Comparison of ENCODE assay signal across 1 cellular context in the genomic region with DNA sequence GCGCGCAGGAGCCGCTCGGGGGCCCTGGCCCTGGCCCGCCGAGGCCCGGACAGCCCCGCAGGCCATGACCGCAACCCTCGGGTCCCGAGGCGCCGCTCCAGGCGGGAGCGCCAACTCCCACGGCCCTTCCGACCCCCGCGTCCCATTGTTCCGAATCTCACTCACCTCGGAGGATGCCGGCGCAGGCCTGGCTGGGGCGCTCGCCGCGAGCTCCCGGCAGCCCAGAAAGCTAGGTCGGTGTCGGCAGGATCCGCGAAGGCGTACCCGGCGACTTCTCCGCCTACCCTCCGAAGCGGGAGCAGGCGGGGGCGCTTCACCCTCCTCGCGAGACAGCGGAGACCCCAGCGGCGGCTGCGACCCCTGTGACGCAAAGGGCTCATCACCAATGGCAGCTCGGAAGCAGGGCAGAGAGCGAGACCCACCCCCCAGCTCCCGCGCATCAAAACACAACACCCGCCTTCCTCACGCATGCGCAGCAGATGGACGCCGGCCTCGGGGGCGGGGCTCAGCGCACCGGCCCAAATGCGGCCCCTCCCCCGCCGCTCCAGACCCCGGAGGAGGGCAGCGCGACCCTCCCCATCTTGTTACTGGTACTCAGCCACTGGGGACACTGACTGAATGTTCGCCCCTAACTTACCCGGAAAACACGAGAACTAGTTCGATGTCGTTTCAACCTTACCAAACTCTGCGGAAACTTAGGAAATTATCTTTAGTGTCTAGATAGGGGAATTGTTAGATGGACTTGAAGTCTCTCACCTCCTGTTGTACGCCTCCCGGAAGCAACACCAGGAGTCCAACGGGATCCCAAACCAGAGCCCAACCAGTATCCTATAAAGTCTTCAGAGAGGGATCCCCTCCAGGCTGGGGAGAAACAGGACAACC.
A peak's percentile ranks its signal among the peaks of the same experiment; 100 is the strongest.
TF ChIP-seq lines count a peak whose summit lies in the region.

No MANE protein-coding gene starts in this region.

TF ChIP-seq in HepG2, 621 proteins besides CTCF, POLR2A, EP300 and RAD21 (continued from another document and continues in another):
- TF ChIP-seq, protein P1, sequence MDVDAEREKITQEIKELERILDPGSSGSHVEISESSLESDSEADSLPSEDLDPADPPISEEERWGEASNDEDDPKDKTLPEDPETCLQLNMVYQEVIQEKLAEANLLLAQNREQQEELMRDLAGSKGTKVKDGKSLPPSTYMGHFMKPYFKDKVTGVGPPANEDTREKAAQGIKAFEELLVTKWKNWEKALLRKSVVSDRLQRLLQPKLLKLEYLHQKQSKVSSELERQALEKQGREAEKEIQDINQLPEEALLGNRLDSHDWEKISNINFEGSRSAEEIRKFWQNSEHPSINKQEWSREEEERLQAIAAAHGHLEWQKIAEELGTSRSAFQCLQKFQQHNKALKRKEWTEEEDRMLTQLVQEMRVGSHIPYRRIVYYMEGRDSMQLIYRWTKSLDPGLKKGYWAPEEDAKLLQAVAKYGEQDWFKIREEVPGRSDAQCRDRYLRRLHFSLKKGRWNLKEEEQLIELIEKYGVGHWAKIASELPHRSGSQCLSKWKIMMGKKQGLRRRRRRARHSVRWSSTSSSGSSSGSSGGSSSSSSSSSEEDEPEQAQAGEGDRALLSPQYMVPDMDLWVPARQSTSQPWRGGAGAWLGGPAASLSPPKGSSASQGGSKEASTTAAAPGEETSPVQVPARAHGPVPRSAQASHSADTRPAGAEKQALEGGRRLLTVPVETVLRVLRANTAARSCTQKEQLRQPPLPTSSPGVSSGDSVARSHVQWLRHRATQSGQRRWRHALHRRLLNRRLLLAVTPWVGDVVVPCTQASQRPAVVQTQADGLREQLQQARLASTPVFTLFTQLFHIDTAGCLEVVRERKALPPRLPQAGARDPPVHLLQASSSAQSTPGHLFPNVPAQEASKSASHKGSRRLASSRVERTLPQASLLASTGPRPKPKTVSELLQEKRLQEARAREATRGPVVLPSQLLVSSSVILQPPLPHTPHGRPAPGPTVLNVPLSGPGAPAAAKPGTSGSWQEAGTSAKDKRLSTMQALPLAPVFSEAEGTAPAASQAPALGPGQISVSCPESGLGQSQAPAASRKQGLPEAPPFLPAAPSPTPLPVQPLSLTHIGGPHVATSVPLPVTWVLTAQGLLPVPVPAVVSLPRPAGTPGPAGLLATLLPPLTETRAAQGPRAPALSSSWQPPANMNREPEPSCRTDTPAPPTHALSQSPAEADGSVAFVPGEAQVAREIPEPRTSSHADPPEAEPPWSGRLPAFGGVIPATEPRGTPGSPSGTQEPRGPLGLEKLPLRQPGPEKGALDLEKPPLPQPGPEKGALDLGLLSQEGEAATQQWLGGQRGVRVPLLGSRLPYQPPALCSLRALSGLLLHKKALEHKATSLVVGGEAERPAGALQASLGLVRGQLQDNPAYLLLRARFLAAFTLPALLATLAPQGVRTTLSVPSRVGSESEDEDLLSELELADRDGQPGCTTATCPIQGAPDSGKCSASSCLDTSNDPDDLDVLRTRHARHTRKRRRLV (CRISPR knock-in tag; IDR thresholded peaks at IDR 0.05) = no peak
- TF ChIP-seq, protein P2, sequence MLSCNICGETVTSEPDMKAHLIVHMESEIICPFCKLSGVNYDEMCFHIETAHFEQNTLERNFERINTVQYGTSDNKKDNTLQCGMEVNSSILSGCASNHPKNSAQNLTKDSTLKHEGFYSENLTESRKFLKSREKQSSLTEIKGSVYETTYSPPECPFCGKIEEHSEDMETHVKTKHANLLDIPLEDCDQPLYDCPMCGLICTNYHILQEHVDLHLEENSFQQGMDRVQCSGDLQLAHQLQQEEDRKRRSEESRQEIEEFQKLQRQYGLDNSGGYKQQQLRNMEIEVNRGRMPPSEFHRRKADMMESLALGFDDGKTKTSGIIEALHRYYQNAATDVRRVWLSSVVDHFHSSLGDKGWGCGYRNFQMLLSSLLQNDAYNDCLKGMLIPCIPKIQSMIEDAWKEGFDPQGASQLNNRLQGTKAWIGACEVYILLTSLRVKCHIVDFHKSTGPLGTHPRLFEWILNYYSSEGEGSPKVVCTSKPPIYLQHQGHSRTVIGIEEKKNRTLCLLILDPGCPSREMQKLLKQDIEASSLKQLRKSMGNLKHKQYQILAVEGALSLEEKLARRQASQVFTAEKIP (CRISPR knock-in tag; IDR thresholded peaks at IDR 0.05; ENCODE audit: borderline replicate concordance) = no peak
- no peak for TF ChIP-seq RXRB (CRISPR knock-in tag; IDR thresholded peaks at IDR 0.05; ENCODE audit: borderline replicate concordance)
- TF ChIP-seq TCF7 (IDR thresholded peaks at IDR 0.05; ENCODE audit: low read depth) = no peak
- TF ChIP-seq PLRG1 (conservative IDR thresholded peaks at IDR 0.05) = no peak
- TF ChIP-seq BCL6 (CRISPR knock-in tag; IDR thresholded peaks at IDR 0.05) = peak; percentile 12; the same call in 1 of the 2 replicates
- no peak for TF ChIP-seq PRPF4 (IDR thresholded peaks at IDR 0.05; ENCODE audit: low read depth, low read length, poor library complexity, severe bottlenecking)
- TF ChIP-seq TRIM24 (CRISPR knock-in tag; IDR thresholded peaks at IDR 0.05) = no peak
- TF ChIP-seq, protein P3, sequence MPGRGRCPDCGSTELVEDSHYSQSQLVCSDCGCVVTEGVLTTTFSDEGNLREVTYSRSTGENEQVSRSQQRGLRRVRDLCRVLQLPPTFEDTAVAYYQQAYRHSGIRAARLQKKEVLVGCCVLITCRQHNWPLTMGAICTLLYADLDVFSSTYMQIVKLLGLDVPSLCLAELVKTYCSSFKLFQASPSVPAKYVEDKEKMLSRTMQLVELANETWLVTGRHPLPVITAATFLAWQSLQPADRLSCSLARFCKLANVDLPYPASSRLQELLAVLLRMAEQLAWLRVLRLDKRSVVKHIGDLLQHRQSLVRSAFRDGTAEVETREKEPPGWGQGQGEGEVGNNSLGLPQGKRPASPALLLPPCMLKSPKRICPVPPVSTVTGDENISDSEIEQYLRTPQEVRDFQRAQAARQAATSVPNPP (CRISPR knock-in tag; IDR thresholded peaks at IDR 0.05) = no peak
- peak; percentile 69 for TF ChIP-seq ZNF746 (CRISPR knock-in tag; IDR thresholded peaks at IDR 0.05)
- TF ChIP-seq HNRNPK (IDR thresholded peaks at IDR 0.05; ENCODE audit: low read depth, low read length, poor library complexity, severe bottlenecking) = no peak
- TF ChIP-seq, protein P4, sequence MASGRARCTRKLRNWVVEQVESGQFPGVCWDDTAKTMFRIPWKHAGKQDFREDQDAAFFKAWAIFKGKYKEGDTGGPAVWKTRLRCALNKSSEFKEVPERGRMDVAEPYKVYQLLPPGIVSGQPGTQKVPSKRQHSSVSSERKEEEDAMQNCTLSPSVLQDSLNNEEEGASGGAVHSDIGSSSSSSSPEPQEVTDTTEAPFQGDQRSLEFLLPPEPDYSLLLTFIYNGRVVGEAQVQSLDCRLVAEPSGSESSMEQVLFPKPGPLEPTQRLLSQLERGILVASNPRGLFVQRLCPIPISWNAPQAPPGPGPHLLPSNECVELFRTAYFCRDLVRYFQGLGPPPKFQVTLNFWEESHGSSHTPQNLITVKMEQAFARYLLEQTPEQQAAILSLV (CRISPR knock-in tag; IDR thresholded peaks at IDR 0.05; ENCODE audit: borderline replicate concordance) = peak; percentile 51; the same call in 1 of the 2 replicates
- no peak for TF ChIP-seq PCBP2 (optimal IDR thresholded peaks at IDR 0.05; ENCODE audit: low read depth, low read length, poor library complexity, severe bottlenecking)
- TF ChIP-seq ZNF713 (CRISPR knock-in tag; IDR thresholded peaks at IDR 0.05) = no peak
- no peak for TF ChIP-seq CC2D1A (CRISPR knock-in tag; IDR thresholded peaks at IDR 0.05)
- no peak for TF ChIP-seq ZKSCAN8 (CRISPR knock-in tag; IDR thresholded peaks at IDR 0.05; ENCODE audit: borderline replicate concordance)
- no peak for TF ChIP-seq ZBTB21 (CRISPR knock-in tag; IDR thresholded peaks at IDR 0.05)
- TF ChIP-seq, protein P5, sequence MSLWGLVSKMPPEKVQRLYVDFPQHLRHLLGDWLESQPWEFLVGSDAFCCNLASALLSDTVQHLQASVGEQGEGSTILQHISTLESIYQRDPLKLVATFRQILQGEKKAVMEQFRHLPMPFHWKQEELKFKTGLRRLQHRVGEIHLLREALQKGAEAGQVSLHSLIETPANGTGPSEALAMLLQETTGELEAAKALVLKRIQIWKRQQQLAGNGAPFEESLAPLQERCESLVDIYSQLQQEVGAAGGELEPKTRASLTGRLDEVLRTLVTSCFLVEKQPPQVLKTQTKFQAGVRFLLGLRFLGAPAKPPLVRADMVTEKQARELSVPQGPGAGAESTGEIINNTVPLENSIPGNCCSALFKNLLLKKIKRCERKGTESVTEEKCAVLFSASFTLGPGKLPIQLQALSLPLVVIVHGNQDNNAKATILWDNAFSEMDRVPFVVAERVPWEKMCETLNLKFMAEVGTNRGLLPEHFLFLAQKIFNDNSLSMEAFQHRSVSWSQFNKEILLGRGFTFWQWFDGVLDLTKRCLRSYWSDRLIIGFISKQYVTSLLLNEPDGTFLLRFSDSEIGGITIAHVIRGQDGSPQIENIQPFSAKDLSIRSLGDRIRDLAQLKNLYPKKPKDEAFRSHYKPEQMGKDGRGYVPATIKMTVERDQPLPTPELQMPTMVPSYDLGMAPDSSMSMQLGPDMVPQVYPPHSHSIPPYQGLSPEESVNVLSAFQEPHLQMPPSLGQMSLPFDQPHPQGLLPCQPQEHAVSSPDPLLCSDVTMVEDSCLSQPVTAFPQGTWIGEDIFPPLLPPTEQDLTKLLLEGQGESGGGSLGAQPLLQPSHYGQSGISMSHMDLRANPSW (CRISPR knock-in tag; IDR thresholded peaks at IDR 0.05; ENCODE audit: borderline replicate concordance) = no peak
- TF ChIP-seq, protein P6, sequence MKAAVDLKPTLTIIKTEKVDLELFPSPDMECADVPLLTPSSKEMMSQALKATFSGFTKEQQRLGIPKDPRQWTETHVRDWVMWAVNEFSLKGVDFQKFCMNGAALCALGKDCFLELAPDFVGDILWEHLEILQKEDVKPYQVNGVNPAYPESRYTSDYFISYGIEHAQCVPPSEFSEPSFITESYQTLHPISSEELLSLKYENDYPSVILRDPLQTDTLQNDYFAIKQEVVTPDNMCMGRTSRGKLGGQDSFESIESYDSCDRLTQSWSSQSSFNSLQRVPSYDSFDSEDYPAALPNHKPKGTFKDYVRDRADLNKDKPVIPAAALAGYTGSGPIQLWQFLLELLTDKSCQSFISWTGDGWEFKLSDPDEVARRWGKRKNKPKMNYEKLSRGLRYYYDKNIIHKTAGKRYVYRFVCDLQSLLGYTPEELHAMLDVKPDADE (CRISPR knock-in tag; IDR thresholded peaks at IDR 0.05) = no peak
- peak; percentile 81 for TF ChIP-seq SAP130 (CRISPR knock-in tag; IDR thresholded peaks at IDR 0.05; ENCODE audit: low read depth)
- no peak for TF ChIP-seq MTA3 (CRISPR knock-in tag; IDR thresholded peaks at IDR 0.05)
- no peak for TF ChIP-seq SNAPC2 (CRISPR knock-in tag; IDR thresholded peaks at IDR 0.05)
- TF ChIP-seq PTBP1 (IDR thresholded peaks at IDR 0.05; ENCODE audit: low read depth, low read length, poor library complexity, severe bottlenecking) = no peak
- TF ChIP-seq ZNF652 (CRISPR knock-in tag; IDR thresholded peaks at IDR 0.05; ENCODE audit: borderline replicate concordance, low read depth) = peak; percentile 8; the same call in 1 of the 2 replicates
- TF ChIP-seq ZNF605 (CRISPR knock-in tag; IDR thresholded peaks at IDR 0.05) = no peak
- peak; percentile 54; the same call in 1 of the 2 replicates for TF ChIP-seq NAIF1 (CRISPR knock-in tag; IDR thresholded peaks at IDR 0.05; ENCODE audit: borderline replicate concordance)
- TF ChIP-seq, protein P7, sequence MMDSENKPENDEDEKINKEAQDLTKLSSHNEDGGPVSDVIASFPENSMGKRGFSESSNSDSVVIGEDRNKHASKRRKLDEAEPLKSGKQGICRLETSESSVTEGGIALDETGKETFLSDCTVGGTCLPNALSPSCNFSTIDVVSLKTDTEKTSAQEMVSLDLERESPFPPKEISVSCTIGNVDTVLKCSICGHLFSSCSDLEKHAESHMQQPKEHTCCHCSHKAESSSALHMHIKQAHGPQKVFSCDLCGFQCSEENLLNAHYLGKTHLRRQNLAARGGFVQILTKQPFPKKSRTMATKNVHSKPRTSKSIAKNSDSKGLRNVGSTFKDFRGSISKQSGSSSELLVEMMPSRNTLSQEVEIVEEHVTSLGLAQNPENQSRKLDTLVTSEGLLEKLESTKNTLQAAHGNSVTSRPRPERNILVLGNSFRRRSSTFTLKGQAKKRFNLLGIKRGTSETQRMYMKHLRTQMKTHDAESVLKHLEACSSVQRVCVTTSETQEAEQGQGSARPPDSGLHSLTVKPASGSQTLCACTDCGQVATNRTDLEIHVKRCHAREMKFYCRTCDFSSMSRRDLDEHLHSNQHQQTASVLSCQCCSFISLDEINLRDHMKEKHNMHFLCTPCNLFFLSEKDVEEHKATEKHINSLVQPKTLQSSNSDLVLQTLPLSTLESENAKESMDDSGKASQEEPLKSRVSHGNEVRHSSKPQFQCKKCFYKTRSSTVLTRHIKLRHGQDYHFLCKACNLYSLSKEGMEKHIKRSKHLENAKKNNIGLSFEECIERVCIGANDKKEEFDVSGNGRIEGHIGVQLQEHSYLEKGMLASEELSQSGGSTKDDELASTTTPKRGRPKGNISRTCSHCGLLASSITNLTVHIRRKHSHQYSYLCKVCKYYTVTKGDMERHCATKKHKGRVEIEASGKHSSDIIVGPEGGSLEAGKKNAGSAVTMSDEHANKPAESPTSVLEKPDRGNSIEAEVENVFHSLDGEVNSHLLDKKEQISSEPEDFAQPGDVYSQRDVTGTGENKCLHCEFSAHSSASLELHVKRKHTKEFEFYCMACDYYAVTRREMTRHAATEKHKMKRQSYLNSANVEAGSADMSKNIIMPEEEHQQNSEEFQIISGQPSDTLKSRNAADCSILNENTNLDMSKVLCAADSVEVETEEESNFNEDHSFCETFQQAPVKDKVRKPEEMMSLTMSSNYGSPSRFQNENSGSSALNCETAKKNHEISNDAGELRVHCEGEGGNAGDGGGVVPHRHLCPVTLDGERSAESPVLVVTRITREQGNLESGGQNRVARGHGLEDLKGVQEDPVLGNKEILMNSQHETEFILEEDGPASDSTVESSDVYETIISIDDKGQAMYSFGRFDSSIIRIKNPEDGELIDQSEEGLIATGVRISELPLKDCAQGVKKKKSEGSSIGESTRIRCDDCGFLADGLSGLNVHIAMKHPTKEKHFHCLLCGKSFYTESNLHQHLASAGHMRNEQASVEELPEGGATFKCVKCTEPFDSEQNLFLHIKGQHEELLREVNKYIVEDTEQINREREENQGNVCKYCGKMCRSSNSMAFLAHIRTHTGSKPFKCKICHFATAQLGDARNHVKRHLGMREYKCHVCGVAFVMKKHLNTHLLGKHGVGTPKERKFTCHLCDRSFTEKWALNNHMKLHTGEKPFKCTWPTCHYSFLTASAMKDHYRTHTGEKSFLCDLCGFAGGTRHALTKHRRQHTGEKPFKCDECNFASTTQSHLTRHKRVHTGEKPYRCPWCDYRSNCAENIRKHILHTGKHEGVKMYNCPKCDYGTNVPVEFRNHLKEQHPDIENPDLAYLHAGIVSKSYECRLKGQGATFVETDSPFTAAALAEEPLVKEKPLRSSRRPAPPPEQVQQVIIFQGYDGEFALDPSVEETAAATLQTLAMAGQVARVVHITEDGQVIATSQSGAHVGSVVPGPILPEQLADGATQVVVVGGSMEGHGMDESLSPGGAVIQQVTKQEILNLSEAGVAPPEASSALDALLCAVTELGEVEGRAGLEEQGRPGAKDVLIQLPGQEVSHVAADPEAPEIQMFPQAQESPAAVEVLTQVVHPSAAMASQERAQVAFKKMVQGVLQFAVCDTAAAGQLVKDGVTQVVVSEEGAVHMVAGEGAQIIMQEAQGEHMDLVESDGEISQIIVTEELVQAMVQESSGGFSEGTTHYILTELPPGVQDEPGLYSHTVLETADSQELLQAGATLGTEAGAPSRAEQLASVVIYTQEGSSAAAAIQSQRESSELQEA (CRISPR knock-in tag; IDR thresholded peaks at IDR 0.05; ENCODE audit: not compliant biosample characterization) = no peak
- TF ChIP-seq ZNF354B (CRISPR knock-in tag; IDR thresholded peaks at IDR 0.05) = no peak
- no peak for TF ChIP-seq ZNF720 (CRISPR knock-in tag; IDR thresholded peaks at IDR 0.05)
